ENCODE assay signal across 9 cellular contexts in genomic region chr5:113433862-113434612, GRCh38. TPM values are rescaled to one million over a fixed set of nuclear protein-coding genes. Genes with fewer than 3 reads are reported as not detected.
"Had no signal": no experiment of that assay in that cellular context is flagged by ENCODE, and none has a peak within 500 bp of the region (broad histone marks: within the 10 kb centered on the region; RNA-seq: fewer than 3 reads in every experiment).

No MANE protein-coding gene starts in this region.

- H3K27ac ChIP-seq: HL-60 had no signal

- ATAC-seq: GM23338, HepG2, K562 had no signal

- H3K4me3 ChIP-seq: GM23338, K562 had no signal

- H3K4me2 ChIP-seq: GM23338 had no signal

- FAIRE-seq: H1, H54, HepG2, K562 had no signal

- H2AFZ ChIP-seq: GM23338 had no signal

- DNase-seq: H9, HCEC 1CT had no signal

RNA-seq across cellular contexts. Expression of gene TSSK1B, which starts 0.8 kb away (rescaled TPM):
- total RNA-seq: H1, HepG2, HT1080, K562 had no signal
- polyA plus RNA-seq: GM23338, HepG2, K562 had no signal
